In genomic region chr12:5487971-5488955, GRCh38 we compare ENCODE assay signal across 23 cellular contexts. TPM values are rescaled to one million over a fixed set of nuclear protein-coding genes. Genes with fewer than 3 reads are reported as not detected.
DNase-seq lines count a peak whose midpoint lies in the region; TF ChIP-seq lines count a peak whose summit lies in the region.
"Had no signal": no experiment of that assay in that cellular context is flagged by ENCODE, and none has a peak within 500 bp of the region (broad histone marks: within the 10 kb centered on the region; RNA-seq: fewer than 3 reads in every experiment).

No MANE protein-coding gene starts in this region.

- no peaks in the 10 kb centered on the region for H3K9me2 ChIP-seq in Karpas-422 (replicated peaks; ENCODE audit: insufficient read depth, low read length)

- POLR2A ChIA-PET in AG04450 (lab: Yijun Ruan, JAX): interaction anchor here (0.6 to 3.2 kb wide), 5 partner anchors 8 to 58 kb away, joined by 3 to 14 read pairs (median 4); partner anchors contain the start of gene NTF3

- H3K27me3 ChIP-seq in AG04450 (ENCODE audit: control insufficient read depth, insufficient read depth, low read length) (no peaks in the 10 kb centered on the region), Karpas-422 (ENCODE audit: low read length) (no peaks in the 10 kb centered on the region)
- H3K27me3 ChIP-seq: cardiac muscle cell, uterus had no signal

- H3K27ac ChIP-seq in AG04450 (ENCODE audit: low read depth, low read length) (peak overlapping the region; percentile 87), Karpas-422 (ENCODE audit: low read length) (no peak overlapping the region)
- H3K27ac ChIP-seq: cardiac muscle cell, HL-60, KMS-11, lower lobe of right lung, uterus had no signal

- no peaks in the 10 kb centered on the region for H3K79me2 ChIP-seq in Karpas-422 (ENCODE audit: low read length)

- TF ChIP-seq CTCF in AG04450 (IDR thresholded peaks at IDR 0.05; ENCODE audit: low read depth, low read length) (no peak), GM20000 (IDR thresholded peaks at IDR 0.05; ENCODE audit: extremely low read depth, missing control alignments) (no peak)

- DNase-seq in AG04450 (ENCODE audit: low read depth, low spot score): peak; percentile 44
- DNase-seq in HS-5 (ENCODE audit: low read depth): peak; percentile 56
- peak; percentile 66 for DNase-seq in astrocyte of the hippocampus (ENCODE audit: low read depth, low spot score)
- DNase-seq in hepatic stellate cell (ENCODE audit: low spot score): peak; percentile 77
- DNase-seq in Karpas-422: no peak
- no peak for DNase-seq in GM20000 (ENCODE audit: low spot score)
- no peak for DNase-seq in OCI-M2 (lab: John Stamatoyannopoulos, UW; ENCODE audit: unreplicated experiment)
- no peak for DNase-seq in HPDE6-E6E7 (ENCODE audit: extremely low spot score)
- DNase-seq: activated CD4-positive, alpha-beta T cell treated with anti-CD3 and anti-CD28 coated beads for 48 hours; activated naive CD4-positive, alpha-beta T cell treated with anti-CD3 and anti-CD28 coated beads, Interleukin-2, amount 50 U/mL, for 16 hours; endodermal cell; foreskin melanocyte; lower lobe of right lung; NCI-H1436; OCI-M1; retina; uterus had no signal

- H3K9me3 ChIP-seq in AG04450 (ENCODE audit: control insufficient read depth, insufficient read depth, low read length) (no peaks in the 10 kb centered on the region), Karpas-422 (ENCODE audit: low read length) (no peaks in the 10 kb centered on the region)
- H3K9me3 ChIP-seq: lower lobe of right lung, uterus had no signal

- CTCF ChIA-PET in AG04450 (lab: Charles Lee): interaction anchor here (1.0 to 2.0 kb wide), 3 partner anchors 23 to 403 kb away, joined by 3 to 4 read pairs (median 3); no protein-coding TSS in a partner anchor

- no peaks in the 10 kb centered on the region for H3K4me1 ChIP-seq in Karpas-422 (ENCODE audit: low read length)
- H3K4me1 ChIP-seq: lower lobe of right lung, uterus had no signal

- H3K9ac ChIP-seq in Karpas-422 (ENCODE audit: low read length): no peak overlapping the region
- H3K9ac ChIP-seq: KMS-11 had no signal

- H3K4me3 ChIP-seq in AG04450 (ENCODE audit: low read depth, low read length) (no peak overlapping the region), Karpas-422 (ENCODE audit: low read length) (no peak overlapping the region)
- H3K4me3 ChIP-seq: cardiac muscle cell, GM12878, GM23338, lower lobe of right lung, uterus had no signal

- H4K20me1 ChIP-seq in Karpas-422 (ENCODE audit: insufficient read depth, low read depth, low read length): no peaks in the 10 kb centered on the region

- H3K4me2 ChIP-seq in Karpas-422 (ENCODE audit: low read depth, low read length, poor library complexity, severe bottlenecking): no peak overlapping the region
- H3K4me2 ChIP-seq: GM23338, KMS-11 had no signal

- no peaks in the 10 kb centered on the region for H3K36me3 ChIP-seq in Karpas-422 (ENCODE audit: insufficient read depth, low read length)
- H3K36me3 ChIP-seq: cardiac muscle cell, lower lobe of right lung, uterus had no signal

- H2AFZ ChIP-seq in Karpas-422 (ENCODE audit: low read length): no peak overlapping the region
- H2AFZ ChIP-seq: GM23338 had no signal

RNA-seq across cellular contexts. Expression of gene NTF3, which starts 56.4 kb away (rescaled TPM):
- 28.7 and 31.5 TPM in 2 replicates for polyA plus RNA-seq in AG04450 (2011; rRNA removed)
- 38.4 and 53.4 TPM in 2 replicates for polyA minus RNA-seq in AG04450 (2011; rRNA and poly(A)+ RNA removed)
- not detected in 2 replicates for total RNA-seq in Karpas-422 (2014; rRNA removed; shearing (Covaris generic); ENCODE audit: low replicate concordance)
- total RNA-seq: A673, GM12878, GM23338 had no signal

Comparison
In these comparisons a context has a peak if more than half of its experiments do, and no peak if none do; other contexts are left out.
1. DNase-seq: peak in AG04450 (single experiment), HS-5 (single experiment), astrocyte of the hippocampus (single experiment) and hepatic stellate cell (single experiment); none in Karpas-422 (single experiment), GM20000 (single experiment), OCI-M2 (single experiment) and HPDE6-E6E7 (single experiment).